In the genomic region with DNA sequence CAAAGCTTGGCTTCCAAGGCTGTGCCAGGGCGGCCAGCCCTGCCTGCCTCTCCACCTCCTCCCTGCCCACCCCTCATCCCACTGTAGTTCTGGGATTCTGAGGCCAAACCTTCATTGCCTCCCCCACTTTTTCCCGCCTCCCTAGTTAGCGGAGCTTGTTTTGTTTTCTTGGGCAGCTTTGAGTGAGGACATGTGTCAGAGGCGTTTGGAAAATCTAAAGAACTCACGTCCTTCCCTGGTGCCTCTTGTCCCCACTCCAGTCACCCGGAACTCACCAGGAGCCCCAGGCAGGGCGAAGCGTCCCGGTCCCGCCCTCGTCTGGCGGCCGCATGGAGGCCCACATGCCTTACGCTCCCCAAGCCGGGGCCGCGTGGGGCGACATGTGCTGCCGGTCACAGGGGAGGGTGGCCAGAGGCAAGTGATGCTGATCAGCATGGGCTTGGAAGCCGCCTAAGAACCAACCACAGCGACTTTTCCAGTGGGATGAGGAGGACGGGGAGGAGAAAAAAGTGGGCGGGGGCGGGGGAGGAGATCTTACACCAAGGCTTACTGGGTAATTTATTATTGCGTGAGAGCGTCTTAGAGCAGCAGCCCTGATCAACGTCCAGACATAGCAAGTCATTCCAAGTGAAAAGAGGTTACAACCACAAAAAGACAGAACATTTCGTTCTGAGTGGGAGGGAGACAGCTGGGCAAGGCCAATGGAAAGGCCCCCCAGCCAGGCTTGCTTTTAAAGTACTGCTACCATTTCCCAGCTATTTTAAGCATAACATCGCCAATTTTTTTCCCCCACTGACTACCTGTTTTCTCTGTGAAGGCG, we compare ENCODE assay signal across 8 cellular contexts. TPM values are rescaled to one million over a fixed set of nuclear protein-coding genes. Genes with fewer than 3 reads are reported as not detected.
DNase-seq lines count a peak whose midpoint lies in the region; ATAC-seq and TF ChIP-seq lines count a peak whose summit lies in the region.

No MANE protein-coding gene starts in this region.

- CTCF ChIA-PET in activated CD4-positive, alpha-beta memory T cell treated with anti-CD3 and anti-CD28 coated beads, Interleukin-2, amount 10 ng/mL, durations not matched to agents 7 days and 5 days (lab: Charles Lee): interaction anchor here (0.8 to 10.0 kb wide), 5 partner anchors 10 to 100 kb away, joined by 3 to 295 read pairs (median 11); partner anchors contain the start of genes NCBP2L, PRPS1 and TSC22D3

- POLR2A ChIA-PET in activated CD4-positive, alpha-beta memory T cell treated with anti-CD3 and anti-CD28 coated beads, Interleukin-2, amount 10 ng/mL, durations not matched to agents 7 days and 5 days (lab: Charles Lee): interaction anchor here (0.9 to 8.9 kb wide), 8 partner anchors 25 to 414 kb away, joined by 3 to 368 read pairs (median 4); partner anchors contain the start of genes NCBP2L and PRPS1

- peak; percentile 26 for ATAC-seq in GM21526 (IDR thresholded peaks at IDR 0.05; ENCODE audit: low FRiP score, unreplicated experiment)
- ATAC-seq in stimulated activated naive CD8-positive, alpha-beta T cell treated with anti-CD3 and anti-CD28 coated beads, Interleukin-15, amount 100 ng/mL, for 72 hours: peak; percentile 16

- H3K4me3 Mint-ChIP-seq in activated CD4-positive, alpha-beta memory T cell treated with anti-CD3 and anti-CD28 coated beads, Interleukin-2, amount 10 ng/mL, durations not matched to agents 7 days and 5 days: peak overlapping the region; percentile 84
- peak overlapping the region; percentile 75 to 92 for H3K4me3 Mint-ChIP-seq in stimulated activated naive CD8-positive, alpha-beta T cell treated with anti-CD3 and anti-CD28 coated beads, Interleukin-15, amount 100 ng/mL, for 72 hours

- peaks cover 4% of the 10 kb centered on the region for H3K36me3 Mint-ChIP-seq in activated CD4-positive, alpha-beta memory T cell treated with anti-CD3 and anti-CD28 coated beads, Interleukin-2, amount 10 ng/mL, durations not matched to agents 7 days and 5 days (ENCODE audit: low read depth)

- peak; percentile 88 for DNase-seq in AG10803 (ENCODE audit: low read depth)
- peak; percentile 58 to 83 for DNase-seq in NCI-H524 (lab: John Stamatoyannopoulos, UW)
- DNase-seq in activated CD4-positive, alpha-beta memory T cell treated with anti-CD3 and anti-CD28 coated beads, Interleukin-2, amount 10 ng/mL, durations not matched to agents 7 days and 5 days: peak; percentile 56
- DNase-seq in effector CD8-positive, alpha-beta T cell (lab: John Stamatoyannopoulos, UW): peak; percentile 2
- DNase-seq in midbrain (lab: John Stamatoyannopoulos, UW): peak; percentile 27
- peak; percentile 41 to 48 for DNase-seq in stimulated activated naive CD8-positive, alpha-beta T cell treated with anti-CD3 and anti-CD28 coated beads, Interleukin-15, amount 100 ng/mL, for 72 hours
- DNase-seq in NCI-H748 treated with DMSO at 0.1 percent for 48 hours (lab: John Stamatoyannopoulos, UW): no peak

- TF ChIP-seq CTCF in AG10803 (conservative IDR thresholded peaks at IDR 0.05; ENCODE audit: low read length): no peak

- peak overlapping the region; percentile 67 for H3K4me3 ChIP-seq in AG10803 (ENCODE audit: low read length)

- no peaks in the 10 kb centered on the region for H3K27me3 Mint-ChIP-seq in activated CD4-positive, alpha-beta memory T cell treated with anti-CD3 and anti-CD28 coated beads, Interleukin-2, amount 10 ng/mL, durations not matched to agents 7 days and 5 days
- no peaks in the 10 kb centered on the region for H3K27me3 Mint-ChIP-seq in stimulated activated naive CD8-positive, alpha-beta T cell treated with anti-CD3 and anti-CD28 coated beads, Interleukin-15, amount 100 ng/mL, for 72 hours

- peak overlapping the region; percentile 93 for H3K27ac Mint-ChIP-seq in activated CD4-positive, alpha-beta memory T cell treated with anti-CD3 and anti-CD28 coated beads, Interleukin-2, amount 10 ng/mL, durations not matched to agents 7 days and 5 days
- H3K27ac Mint-ChIP-seq in stimulated activated naive CD8-positive, alpha-beta T cell treated with anti-CD3 and anti-CD28 coated beads, Interleukin-15, amount 100 ng/mL, for 72 hours: peak overlapping the region; percentile 97 to 98

- peaks cover 71% of the 10 kb centered on the region for H3K4me1 Mint-ChIP-seq in activated CD4-positive, alpha-beta memory T cell treated with anti-CD3 and anti-CD28 coated beads, Interleukin-2, amount 10 ng/mL, durations not matched to agents 7 days and 5 days
- H3K4me1 Mint-ChIP-seq in stimulated activated naive CD8-positive, alpha-beta T cell treated with anti-CD3 and anti-CD28 coated beads, Interleukin-15, amount 100 ng/mL, for 72 hours: peaks cover 65% of the 10 kb centered on the region

- H3K9me3 Mint-ChIP-seq in activated CD4-positive, alpha-beta memory T cell treated with anti-CD3 and anti-CD28 coated beads, Interleukin-2, amount 10 ng/mL, durations not matched to agents 7 days and 5 days: no peaks in the 10 kb centered on the region
- no peaks in the 10 kb centered on the region for H3K9me3 Mint-ChIP-seq in stimulated activated naive CD8-positive, alpha-beta T cell treated with anti-CD3 and anti-CD28 coated beads, Interleukin-15, amount 100 ng/mL, for 72 hours

RNA-seq across cellular contexts. Expression of gene PRPS1, which starts 48.5 kb away (rescaled TPM):
- total RNA-seq in activated CD4-positive, alpha-beta memory T cell treated with anti-CD3 and anti-CD28 coated beads, Interleukin-2, amount 10 ng/mL, durations not matched to agents 7 days and 5 days: 10 to 100 TPM; 67.4 to 70.2 TPM
